In the genomic region with DNA sequence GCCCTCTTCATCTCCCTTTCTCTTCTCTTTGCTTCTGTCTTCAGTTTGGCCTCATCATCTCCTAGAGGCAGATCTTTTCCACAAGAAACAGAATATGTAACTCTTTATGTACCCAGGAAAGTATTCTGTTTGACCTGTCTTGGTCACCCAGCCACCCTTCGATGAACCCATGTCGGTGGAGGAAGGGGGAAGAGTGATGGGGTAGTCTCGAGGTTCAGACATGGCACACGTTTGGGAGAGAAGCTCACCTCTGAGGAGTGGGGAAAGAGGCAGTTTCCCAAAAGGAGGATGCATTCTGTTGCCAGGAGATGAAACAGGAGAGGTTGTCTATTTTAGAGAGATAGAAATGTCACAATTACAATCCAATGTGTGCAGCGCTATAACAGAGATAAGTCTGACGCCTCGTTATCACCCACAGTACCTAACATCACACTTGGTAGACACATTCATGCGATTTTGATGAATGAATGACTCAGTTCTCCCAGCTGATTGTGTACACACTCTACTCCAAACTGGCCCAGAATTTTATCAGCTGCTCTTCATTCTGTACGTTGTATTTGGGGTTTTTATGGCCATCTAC, we compare ENCODE assay signal across 8 cellular contexts. TPM values are rescaled to one million over a fixed set of nuclear protein-coding genes. Genes with fewer than 3 reads are reported as not detected.
DNase-seq lines count a peak whose midpoint lies in the region; ATAC-seq and TF ChIP-seq lines count a peak whose summit lies in the region.

No MANE protein-coding gene starts in this region.

- no peak overlapping the region for H3K27ac ChIP-seq in CD8-positive, alpha-beta memory T cell (ENCODE audit: low read depth, low read length)
- peak overlapping the region in 57 of 59 donors; percentile 18 to 97 (median 88) for H3K27ac ChIP-seq in dorsolateral prefrontal cortex

- H3K9me3 Mint-ChIP-seq in CD8-positive, alpha-beta memory T cell = peaks cover 0 to 4% (median 0%) of the 10 kb centered on the region in 5 donors
- H3K9me3 Mint-ChIP-seq in naive thymus-derived CD8-positive, alpha-beta T cell = peaks cover 0 to 6% (median 0%) of the 10 kb centered on the region in 9 donors

- intact Hi-C loops in dorsolateral prefrontal cortex (cut with DNase I) = no loop called here
- intact Hi-C loops in mucosa of descending colon (cut with DNase I, micrococcal nuclease) = no loop called here
- intact Hi-C loops in posterior vena cava (cut with DNase I) = no loop called here

- no peak for TF ChIP-seq CTCF in dorsolateral prefrontal cortex (IDR thresholded peaks at IDR 0.05 in 54 of 56, conservative IDR thresholded peaks at IDR 0.05 in 2 of 56; ENCODE audit: low read depth in 1 of 56, partially characterized antibody in 56 of 56)
- TF ChIP-seq CTCF in mucosa of descending colon (IDR thresholded peaks at IDR 0.05) = no peak

- POLR2A ChIA-PET in CD8-positive, alpha-beta memory T cell (lab: Charles Lee) = no interaction called here
- POLR2A ChIA-PET in naive thymus-derived CD8-positive, alpha-beta T cell (lab: Charles Lee) = no interaction called here

- peak overlapping the region; percentile 14 for H3K4me3 ChIP-seq in CD8-positive, alpha-beta memory T cell (ENCODE audit: low read length)
- H3K4me3 ChIP-seq in MG63 (peak overlapping the region; percentile 63), dorsolateral prefrontal cortex (peak overlapping the region; percentile 66 to 98 (median 86)), mucosa of descending colon (no peak overlapping the region)

- peak overlapping the region; percentile 6 to 85 (median 66) for H3K27ac Mint-ChIP-seq in CD8-positive, alpha-beta memory T cell
- H3K27ac Mint-ChIP-seq in naive thymus-derived CD8-positive, alpha-beta T cell = peak overlapping the region in 6 of 10 donors; percentile 4 to 71 (median 50)

- no peak for DNase-seq in CD8-positive, alpha-beta memory T cell
- no peak for DNase-seq in MG63
- no peak for DNase-seq in dorsolateral prefrontal cortex
- DNase-seq in naive thymus-derived CD8-positive, alpha-beta T cell = no peak
- DNase-seq in mucosa of descending colon = no peak
- no peak for DNase-seq in posterior vena cava (ENCODE audit: low spot score)

- peaks cover 2 to 18% of the 10 kb centered on the region in 2 donors for H3K27me3 Mint-ChIP-seq in CD8-positive, alpha-beta memory T cell
- peaks cover 11 to 41% (median 31%) of the 10 kb centered on the region in 5 donors for H3K27me3 Mint-ChIP-seq in naive thymus-derived CD8-positive, alpha-beta T cell

- H3K4me1 ChIP-seq in CD8-positive, alpha-beta memory T cell (ENCODE audit: insufficient read depth, low read length) = no peaks in the 10 kb centered on the region
- peaks cover 9% of the 10 kb centered on the region for H3K4me1 ChIP-seq in mucosa of descending colon (ENCODE audit: low read depth)

- no peaks in the 10 kb centered on the region for H3K9me3 ChIP-seq in CD8-positive, alpha-beta memory T cell (ENCODE audit: low read length)
- H3K9me3 ChIP-seq in MG63 (no peaks in the 10 kb centered on the region), mucosa of descending colon (no peaks in the 10 kb centered on the region)

- peak overlapping the region; percentile 55 to 90 (median 74) for H3K4me3 Mint-ChIP-seq in CD8-positive, alpha-beta memory T cell
- H3K4me3 Mint-ChIP-seq in naive thymus-derived CD8-positive, alpha-beta T cell = peak overlapping the region; percentile 20 to 80 (median 57)

- peak in 1 of 2 donors; percentile 33 for ATAC-seq in naive thymus-derived CD8-positive, alpha-beta T cell
- ATAC-seq in HG02973 (IDR thresholded peaks at IDR 0.05; ENCODE audit: unreplicated experiment) = no peak
- ATAC-seq in mucosa of descending colon = no peak
- no peak for ATAC-seq in GM18502 (IDR thresholded peaks at IDR 0.05; ENCODE audit: poor library complexity, unreplicated experiment)

- no peaks in the 10 kb centered on the region for H3K27me3 ChIP-seq in CD8-positive, alpha-beta memory T cell (ENCODE audit: insufficient read depth, low read length, poor library complexity, severe bottlenecking)
- H3K27me3 ChIP-seq in MG63 (no peaks in the 10 kb centered on the region), dorsolateral prefrontal cortex (no peaks in the 10 kb centered on the region)

- CTCF ChIA-PET in CD8-positive, alpha-beta memory T cell (lab: Charles Lee) = no interaction called here

- no peaks in the 10 kb centered on the region for H3K36me3 Mint-ChIP-seq in CD8-positive, alpha-beta memory T cell
- no peaks in the 10 kb centered on the region for H3K36me3 Mint-ChIP-seq in naive thymus-derived CD8-positive, alpha-beta T cell

- peaks cover 17 to 21% (median 19%) of the 10 kb centered on the region in 3 donors for H3K4me1 Mint-ChIP-seq in CD8-positive, alpha-beta memory T cell
- peaks cover 2 to 40% (median 7%) of the 10 kb centered on the region in 4 donors for H3K4me1 Mint-ChIP-seq in naive thymus-derived CD8-positive, alpha-beta T cell

- H3K36me3 ChIP-seq in CD8-positive, alpha-beta memory T cell (ENCODE audit: insufficient read depth, low read length) = no peaks in the 10 kb centered on the region
- H3K36me3 ChIP-seq in MG63 = no peaks in the 10 kb centered on the region; the same call in 1 of the 2 replicates
- no peaks in the 10 kb centered on the region for H3K36me3 ChIP-seq in mucosa of descending colon (ENCODE audit: low read depth)

RNA-seq across cellular contexts. Expression of a gene that starts 0.7 kb away (rescaled TPM):
- total RNA-seq in CD8-positive, alpha-beta memory T cell = 10 to 100 TPM; 11.9 to 13.0 TPM
- 7.9 TPM for polyA plus RNA-seq in CD8-positive, alpha-beta memory T cell
- total RNA-seq in MG63 (2014; rRNA removed; shearing (Covaris generic); ENCODE audit: low replicate concordance) = 65.4 and 93.9 TPM in 2 replicates
- 10 to 100 TPM; 25.4 to 59.5 (median 35.4) TPM for total RNA-seq in dorsolateral prefrontal cortex
- 1 to 10 TPM; 3.2 to 4.4 TPM for total RNA-seq in naive thymus-derived CD8-positive, alpha-beta T cell
- polyA plus RNA-seq in naive thymus-derived CD8-positive, alpha-beta T cell = under 1 TPM; 0.80 to 0.99 (median 0.99) TPM
- total RNA-seq in mucosa of descending colon = 10 to 100 TPM; 41.8 to 89.8 (median 60.2) TPM
- 100 to 1,000 TPM in 1 of 2 donors, 10 to 100 TPM in 1; 81.7 to 124 TPM for total RNA-seq in posterior vena cava

RNA-seq across cellular contexts. Expression of a gene that starts 1.9 kb away (rescaled TPM):
- not detected for total RNA-seq in CD8-positive, alpha-beta memory T cell
- polyA plus RNA-seq in CD8-positive, alpha-beta memory T cell = not detected
- not detected in 2 replicates for total RNA-seq in MG63 (2014; rRNA removed; shearing (Covaris generic); ENCODE audit: low replicate concordance)
- 1 to 10 TPM in 17 of 120 experiments, under 1 TPM in 58, not detected in 45; 0.19 to 2.7 (median 0.69) TPM for total RNA-seq in dorsolateral prefrontal cortex
- not detected for total RNA-seq in naive thymus-derived CD8-positive, alpha-beta T cell
- polyA plus RNA-seq in naive thymus-derived CD8-positive, alpha-beta T cell = not detected
- under 1 TPM in 1 of 3 donors, not detected in 2; 0.47 TPM for total RNA-seq in mucosa of descending colon
- total RNA-seq in posterior vena cava = under 1 TPM; 0.24 to 0.37 TPM
